25 cellular contexts compared by ENCODE assay signal in the genomic region with DNA sequence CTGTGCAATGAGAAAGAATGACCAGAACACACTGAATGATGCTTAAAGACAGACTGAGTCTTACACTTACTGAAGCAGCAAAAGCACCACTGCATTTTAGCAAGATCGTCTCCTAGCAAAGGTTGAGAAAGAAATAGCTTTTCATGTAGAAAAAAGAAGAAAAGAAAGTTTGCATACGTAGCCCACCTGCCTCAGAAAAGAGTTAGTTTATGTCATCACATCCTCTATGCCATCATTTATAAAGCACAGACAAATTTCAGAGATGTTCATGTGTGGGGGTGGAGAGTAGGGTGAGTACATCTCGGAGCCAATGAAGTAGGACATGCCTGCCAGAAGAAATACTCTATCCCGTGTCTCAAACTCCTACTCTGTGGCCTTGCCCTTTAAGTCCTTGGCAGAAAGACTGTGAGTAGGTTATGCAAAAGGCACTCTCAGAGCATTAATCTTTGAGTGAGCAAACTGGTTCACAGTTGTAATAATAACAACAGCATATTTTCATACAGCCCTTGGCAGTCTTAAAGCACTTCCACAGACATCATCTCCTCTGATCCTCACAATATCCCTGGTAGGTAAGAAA. TPM values are rescaled to one million over a fixed set of nuclear protein-coding genes. Genes with fewer than 3 reads are reported as not detected.
DNase-seq lines count a peak whose midpoint lies in the region; ATAC-seq and TF ChIP-seq lines count a peak whose summit lies in the region.
"Had no signal": no experiment of that assay in that cellular context is flagged by ENCODE, and none has a peak within 500 bp of the region (broad histone marks: within the 10 kb centered on the region; RNA-seq: fewer than 3 reads in every experiment).

No MANE protein-coding gene starts in this region.

- H3K9me3 ChIP-seq in gastroesophageal sphincter = no peaks in the 10 kb centered on the region
- H3K9me3 ChIP-seq in naive thymus-derived CD4-positive, alpha-beta T cell (ENCODE audit: control insufficient read depth in 2 of 3, low read length in 3 of 3) = no peaks in the 10 kb centered on the region

- CTCF ChIA-PET in naive thymus-derived CD4-positive, alpha-beta T cell (lab: Charles Lee) = no interaction called here

- no peak overlapping the region for H3K9ac ChIP-seq in rectal smooth muscle tissue (ENCODE audit: low read length)
- H3K9ac ChIP-seq: parathyroid adenoma had no signal

- TF ChIP-seq EP300 in gastroesophageal sphincter (IDR thresholded peaks at IDR 0.05) = no peak

- intact Hi-C loops in left cardiac atrium (cut with DNase I) = no loop called here
- intact Hi-C loops in cardiac septum (cut with DNase I) = no loop called here
- intact Hi-C loops in naive thymus-derived CD4-positive, alpha-beta T cell (cut with micrococcal nuclease) = no loop called here

- TF ChIP-seq CTCF in gastroesophageal sphincter (IDR thresholded peaks at IDR 0.05) = peak in 1 of 4 experiments; percentile 6

- no peak overlapping the region for H3K27ac Mint-ChIP-seq in naive thymus-derived CD4-positive, alpha-beta T cell
- H3K27ac Mint-ChIP-seq: activated CD4-positive, alpha-beta memory T cell treated with anti-CD3 and anti-CD28 coated beads, Interleukin-2, amount 10 ng/mL, durations not matched to agents 7 days and 5 days; activated T-helper 17 cell treated with anti-CD3 and anti-CD28 coated beads, Interleukin-2, amount 50 U/mL, for 72 hours; CD8-positive, alpha-beta memory T cell; immature natural killer cell; natural killer cell treated with Interleukin-12 subunit alpha and Interleukin-12 subunit beta and Interleukin-15 and Interleukin-18, amount 100 ng/mL, for 72 hours; T-helper 17 cell had no signal

- H3K27me3 ChIP-seq in gastroesophageal sphincter (no peaks in the 10 kb centered on the region), rectal smooth muscle tissue (ENCODE audit: control insufficient read depth, insufficient read depth, low read length) (no peaks in the 10 kb centered on the region)
- peaks cover 0 to 3% of the 10 kb centered on the region in 2 donors for H3K27me3 ChIP-seq in naive thymus-derived CD4-positive, alpha-beta T cell (ENCODE audit: control insufficient read depth in 2 of 2, insufficient read depth in 2 of 2, low read length in 2 of 2)

- peaks cover 11 to 18% (median 14%) of the 10 kb centered on the region in 5 donors for H3K27me3 Mint-ChIP-seq in naive thymus-derived CD4-positive, alpha-beta T cell
- H3K27me3 Mint-ChIP-seq: T-helper 17 cell had no signal

- no peak overlapping the region for H3K4me3 Mint-ChIP-seq in naive thymus-derived CD4-positive, alpha-beta T cell
- H3K4me3 Mint-ChIP-seq: activated CD4-positive, alpha-beta memory T cell treated with anti-CD3 and anti-CD28 coated beads, Interleukin-2, amount 10 ng/mL, durations not matched to agents 7 days and 5 days; activated T-helper 17 cell treated with anti-CD3 and anti-CD28 coated beads, Interleukin-2, amount 50 U/mL, for 72 hours; CD8-positive, alpha-beta memory T cell; immature natural killer cell; natural killer cell treated with Interleukin-12 subunit alpha and Interleukin-12 subunit beta and Interleukin-15 and Interleukin-18, amount 100 ng/mL, for 72 hours; T-helper 17 cell had no signal

- peaks cover 11 to 59% (median 21%) of the 10 kb centered on the region in 3 donors for H3K4me1 ChIP-seq in gastroesophageal sphincter
- H3K4me1 ChIP-seq in rectal smooth muscle tissue (ENCODE audit: control insufficient read depth, insufficient read depth, low read length) = peaks cover 25% of the 10 kb centered on the region
- no peaks in the 10 kb centered on the region for H3K4me1 ChIP-seq in naive thymus-derived CD4-positive, alpha-beta T cell (ENCODE audit: control insufficient read depth in 2 of 2, insufficient read depth in 2 of 2, low read length in 2 of 2)

- H3K27ac ChIP-seq in gastroesophageal sphincter (peak overlapping the region; percentile 70 to 77 (median 73)), rectal smooth muscle tissue (ENCODE audit: low read depth, low read length) (peak overlapping the region; percentile 78)
- no peak overlapping the region for H3K27ac ChIP-seq in naive thymus-derived CD4-positive, alpha-beta T cell (ENCODE audit: low read depth, low read length)
- H3K27ac ChIP-seq: parathyroid adenoma had no signal

- WGBS in gastroesophageal sphincter (ENCODE audit: low coverage in 1 of 2), 2 donors = 14 to 33% methylated on average over 4 of the region's 4 CpGs

- TF ChIP-seq POLR2A in gastroesophageal sphincter (IDR thresholded peaks at IDR 0.05) = no peak

- no peaks in the 10 kb centered on the region for H3K36me3 Mint-ChIP-seq in naive thymus-derived CD4-positive, alpha-beta T cell
- H3K36me3 Mint-ChIP-seq: CD8-positive, alpha-beta memory T cell; immature natural killer cell; natural killer cell treated with Interleukin-12 subunit alpha and Interleukin-12 subunit beta and Interleukin-15 and Interleukin-18, amount 100 ng/mL, for 72 hours had no signal

- no peaks in the 10 kb centered on the region for H3K36me3 ChIP-seq in gastroesophageal sphincter
- no peaks in the 10 kb centered on the region for H3K36me3 ChIP-seq in rectal smooth muscle tissue (ENCODE audit: control insufficient read depth, insufficient read depth, low read length)
- no peaks in the 10 kb centered on the region for H3K36me3 ChIP-seq in naive thymus-derived CD4-positive, alpha-beta T cell (ENCODE audit: control insufficient read depth in 2 of 3, insufficient read depth in 3 of 3, low read length in 3 of 3)

- H3K9me3 Mint-ChIP-seq in naive thymus-derived CD4-positive, alpha-beta T cell = no peaks in the 10 kb centered on the region
- H3K9me3 Mint-ChIP-seq: activated CD4-positive, alpha-beta memory T cell treated with anti-CD3 and anti-CD28 coated beads, Interleukin-2, amount 10 ng/mL, durations not matched to agents 7 days and 5 days; activated T-helper 17 cell treated with anti-CD3 and anti-CD28 coated beads, Interleukin-2, amount 50 U/mL, for 72 hours; CD8-positive, alpha-beta memory T cell; immature natural killer cell; natural killer cell treated with Interleukin-12 subunit alpha and Interleukin-12 subunit beta and Interleukin-15 and Interleukin-18, amount 100 ng/mL, for 72 hours had no signal

- peak; percentile 67 to 75 for ATAC-seq in left cardiac atrium
- peak; percentile 92 for ATAC-seq in gastroesophageal sphincter
- no peak for ATAC-seq in naive thymus-derived CD4-positive, alpha-beta T cell
- ATAC-seq in HG02610 (IDR thresholded peaks at IDR 0.05; ENCODE audit: unreplicated experiment) = no peak
- ATAC-seq: activated T-helper 17 cell treated with anti-CD3 and anti-CD28 coated beads, Interleukin-2, amount 50 U/mL, for 72 hours; HCT116; natural killer cell treated with Interleukin-12 subunit alpha and Interleukin-12 subunit beta and Interleukin-15 and Interleukin-18, amount 100 ng/mL, for 72 hours; SK-N-SH treated with all-trans-retinoic acid at 6 μM for 48 hours; stimulated activated naive CD8-positive, alpha-beta T cell treated with anti-CD3 and anti-CD28 coated beads, Interleukin-15, Interleukin-2, amounts not matched to agents 100 U/mL and 50 U/mL, for 24 hours; T-helper 17 cell had no signal

- no peak overlapping the region for H3K4me3 ChIP-seq in gastroesophageal sphincter
- no peak overlapping the region for H3K4me3 ChIP-seq in rectal smooth muscle tissue (ENCODE audit: low read length)
- no peak overlapping the region for H3K4me3 ChIP-seq in naive thymus-derived CD4-positive, alpha-beta T cell (ENCODE audit: low read length)

- POLR2A ChIA-PET in naive thymus-derived CD4-positive, alpha-beta T cell (lab: Charles Lee) = no interaction called here

- no peaks in the 10 kb centered on the region for H3K4me1 Mint-ChIP-seq in naive thymus-derived CD4-positive, alpha-beta T cell
- H3K4me1 Mint-ChIP-seq: activated CD4-positive, alpha-beta memory T cell treated with anti-CD3 and anti-CD28 coated beads, Interleukin-2, amount 10 ng/mL, durations not matched to agents 7 days and 5 days; activated T-helper 17 cell treated with anti-CD3 and anti-CD28 coated beads, Interleukin-2, amount 50 U/mL, for 72 hours; CD8-positive, alpha-beta memory T cell; immature natural killer cell; T-helper 17 cell had no signal

- DNase-seq in left cardiac atrium (no peak), cardiac septum (ENCODE audit: low spot score) (no peak), NCI-H2029 treated with DMSO at 0.1 percent for 48 hours (lab: John Stamatoyannopoulos, UW) (no peak)
- no peak for DNase-seq in stimulated activated CD4-positive, alpha-beta T cell treated with anti-CD3 and anti-CD28 coated beads, Interleukin-4, amount 100 ng/mL, for 24 hours
- no peak for DNase-seq in naive thymus-derived CD4-positive, alpha-beta T cell
- DNase-seq: activated CD4-positive, alpha-beta memory T cell treated with anti-CD3 and anti-CD28 coated beads, Interleukin-2, amount 10 ng/mL, durations not matched to agents 7 days and 5 days; activated CD4-positive, CD25-positive, alpha-beta regulatory T cell treated with anti-CD3 and anti-CD28 coated beads, Interleukin-2, amount 50 U/mL, for 72 hours; activated CD8-positive, alpha-beta memory T cell treated with anti-CD3 and anti-CD28 coated beads, Interleukin-2, amount 50 U/mL, for 48 hours; activated naive CD4-positive, alpha-beta T cell treated with anti-CD3 and anti-CD28 coated beads, Interleukin-2, amount 50 U/mL, for 16 hours; CD8-positive, alpha-beta memory T cell; central memory CD4-positive, alpha-beta T cell; hypothalamus; immature natural killer cell; NCI-H146; NCI-H510A; stimulated activated naive CD8-positive, alpha-beta T cell treated with anti-CD3 and anti-CD28 coated beads, Interleukin-15, Interleukin-2, amounts not matched to agents 100 U/mL and 50 U/mL, for 24 hours; T-helper 17 cell had no signal

RNA-seq across cellular contexts. Expression of a gene that starts 22.4 kb away (rescaled TPM):
- total RNA-seq in left cardiac atrium (1 to 10 TPM; 1.1 to 1.3 TPM), cardiac septum (5.1 TPM), gastroesophageal sphincter (1 to 10 TPM; 3.2 to 7.6 (median 5.1) TPM)
- total RNA-seq in naive thymus-derived CD4-positive, alpha-beta T cell = under 1 TPM in 3 of 5 experiments, not detected in 2; 0.11 to 0.22 (median 0.13) TPM
- polyA plus RNA-seq in naive thymus-derived CD4-positive, alpha-beta T cell = under 1 TPM in 1 of 2 donors, not detected in 1; 0.05 TPM
- total RNA-seq: activated CD4-positive, alpha-beta memory T cell treated with anti-CD3 and anti-CD28 coated beads, Interleukin-2, amount 10 ng/mL, durations not matched to agents 7 days and 5 days; natural killer cell treated with Interleukin-12 subunit alpha and Interleukin-12 subunit beta and Interleukin-15 and Interleukin-18, amount 100 ng/mL, for 72 hours had no signal
- polyA plus RNA-seq: CD8-positive, alpha-beta memory T cell had no signal

Comparison
In these comparisons a context has a peak if more than half of its experiments do, and no peak if none do; other contexts are left out.
1. ATAC-seq: peak in left cardiac atrium (2 of 2) and gastroesophageal sphincter (single experiment); none in naive thymus-derived CD4-positive, alpha-beta T cell (single experiment) and HG02610 (single experiment).